Comparison of ENCODE assay signal across 10 cellular contexts in the genomic region with DNA sequence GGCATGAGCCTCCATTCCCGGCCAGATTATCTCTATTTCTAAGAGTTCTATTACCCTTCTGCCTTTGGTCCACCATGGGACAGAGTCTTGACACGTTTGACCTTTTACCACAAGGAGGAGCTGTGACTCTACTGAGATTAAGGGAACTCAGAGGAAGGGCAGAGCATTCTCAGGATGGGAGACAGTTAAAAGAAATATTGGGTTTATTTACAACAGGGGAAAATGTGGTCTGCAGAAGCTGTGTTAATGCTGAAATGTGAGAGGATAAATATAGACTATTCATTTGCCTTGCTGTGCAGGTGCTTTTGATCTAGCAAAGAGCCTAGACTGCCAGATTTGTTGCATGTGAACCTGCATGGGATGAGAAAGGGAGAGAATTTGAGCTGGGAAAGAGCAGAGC. TPM values are rescaled to one million over a fixed set of nuclear protein-coding genes. Genes with fewer than 3 reads are reported as not detected.
A peak's percentile ranks its signal among the peaks of the same experiment; 100 is the strongest.
DNase-seq lines count a peak whose midpoint lies in the region; ATAC-seq, FAIRE-seq and TF ChIP-seq lines count a peak whose summit lies in the region.
"Had no signal": no experiment of that assay in that cellular context is flagged by ENCODE, and none has a peak within 500 bp of the region (broad histone marks: within the 10 kb centered on the region; RNA-seq: fewer than 3 reads in every experiment).

No MANE protein-coding gene starts in this region.

- POLR2A ChIA-PET in K562 (lab: Yijun Ruan, JAX), result interaction anchor here (1.7 kb wide), 1 partner anchor 16 kb away, joined by 8 read pairs; no protein-coding TSS in a partner anchor

- TF ChIP-seq POLR2A in K562 (conservative IDR thresholded peaks at IDR 0.05), result no peak
- TF ChIP-seq POLR2A in GM12892 (IDR thresholded peaks at IDR 0.05; ENCODE audit: low read depth, low read length), result no peak

- no peak for TF ChIP-seq RAD21 in K562 (CRISPR knock-in tag; conservative IDR thresholded peaks at IDR 0.05 in 1 of 2, IDR thresholded peaks at IDR 0.05 in 1 of 2)

- H3K9ac ChIP-seq in KMS-11 (no peak overlapping the region), K562 (ENCODE audit: insufficient read depth in 1 of 2, low read depth in 2 of 2, low read length in 2 of 2) (no peak overlapping the region)

- H3K79me2 ChIP-seq in KMS-11 (ENCODE audit: insufficient read depth, low read depth) (no peaks in the 10 kb centered on the region), K562 (ENCODE audit: control insufficient read depth, insufficient read depth, low read length) (no peaks in the 10 kb centered on the region)

- in situ Hi-C loops in K562 (cut with MboI), result no loop called here

- H3K27me3 ChIP-seq in KMS-11 (ENCODE audit: insufficient read depth, low read depth), result no peaks in the 10 kb centered on the region
- H3K27me3 ChIP-seq in K562 (ENCODE audit: control insufficient read depth in 2 of 2, insufficient read depth in 2 of 2, low read length in 2 of 2), result no peaks in the 10 kb centered on the region
- H3K27me3 ChIP-seq: tibial artery had no signal

- H3K4me2 ChIP-seq in KMS-11 (no peak overlapping the region), K562 (ENCODE audit: insufficient read depth, low read length) (no peak overlapping the region)

- no peaks in the 10 kb centered on the region for H4K20me1 ChIP-seq in KMS-11 (ENCODE audit: insufficient read depth)
- no peaks in the 10 kb centered on the region for H4K20me1 ChIP-seq in K562 (replicated peaks; ENCODE audit: control insufficient read depth, insufficient read depth, low read length)

- no peaks in the 10 kb centered on the region for H3K9me3 Mint-ChIP-seq in progenitor cell of endocrine pancreas (ENCODE audit: low read depth)
- H3K9me3 Mint-ChIP-seq in stimulated activated memory B cell treated with anti-CD40 and anti-IgM and Interleukin-4, amounts not matched to agents 10 μg/mL and 1 μg/mL and 100 μg/mL, for 72 hours, result no peaks in the 10 kb centered on the region

- DNase-seq in activated CD4-positive, CD25-positive, alpha-beta regulatory T cell treated with anti-CD3 and anti-CD28 coated beads, Interleukin-2, amount 50 U/mL, for 72 hours, result no peak
- peak in 1 of 4 experiments; percentile 24 for DNase-seq in K562 (ENCODE audit: extremely low read depth in 1 of 4, low spot score in 3 of 4)
- DNase-seq in progenitor cell of endocrine pancreas (ENCODE audit: low spot score, unreplicated experiment), result no peak
- no peak for DNase-seq in GM12892 (ENCODE audit: insufficient read length)
- DNase-seq: tibial artery had no signal

- no peak overlapping the region for H3K4me3 Mint-ChIP-seq in progenitor cell of endocrine pancreas (ENCODE audit: low read depth)
- H3K4me3 Mint-ChIP-seq in stimulated activated memory B cell treated with anti-CD40 and anti-IgM and Interleukin-4, amounts not matched to agents 10 μg/mL and 1 μg/mL and 100 μg/mL, for 72 hours, result no peak overlapping the region

- H3K4me3 ChIP-seq in KMS-11 (IDR thresholded peaks at IDR 0.05; ENCODE audit: insufficient read depth, low read depth, low read length) (no peak overlapping the region), K562 (no peak overlapping the region)
- H3K4me3 ChIP-seq: tibial artery had no signal

- H3K4me1 ChIP-seq in KMS-11 (ENCODE audit: low read depth, poor library complexity, severe bottlenecking) (no peaks in the 10 kb centered on the region), K562 (replicated peaks in 1 of 2; ENCODE audit: control insufficient read depth in 2 of 2, insufficient read depth in 2 of 2, low read length in 2 of 2) (no peaks in the 10 kb centered on the region)
- H3K4me1 ChIP-seq: tibial artery had no signal

- H3K27ac ChIP-seq in KMS-11 (no peak overlapping the region), K562 (ENCODE audit: extremely low read depth, low read depth, low read length) (no peak overlapping the region)
- H3K27ac ChIP-seq: tibial artery had no signal

- H3K9me3 ChIP-seq in K562 (replicated peaks; ENCODE audit: control insufficient read depth, insufficient read depth, low read depth, low read length), result no peaks in the 10 kb centered on the region
- H3K9me3 ChIP-seq: tibial artery had no signal

- no peaks in the 10 kb centered on the region for H3K36me3 Mint-ChIP-seq in progenitor cell of endocrine pancreas (ENCODE audit: insufficient read depth)
- no peaks in the 10 kb centered on the region for H3K36me3 Mint-ChIP-seq in stimulated activated memory B cell treated with anti-CD40 and anti-IgM and Interleukin-4, amounts not matched to agents 10 μg/mL and 1 μg/mL and 100 μg/mL, for 72 hours

- no peak for FAIRE-seq in K562 (lab: Jason Lieb, UNC)
- FAIRE-seq in GM12892 (lab: Jason Lieb, UNC), result no peak

- no peaks in the 10 kb centered on the region for H3K4me1 Mint-ChIP-seq in progenitor cell of endocrine pancreas (ENCODE audit: low read depth)
- no peaks in the 10 kb centered on the region for H3K4me1 Mint-ChIP-seq in stimulated activated memory B cell treated with anti-CD40 and anti-IgM and Interleukin-4, amounts not matched to agents 10 μg/mL and 1 μg/mL and 100 μg/mL, for 72 hours

- no TSS peak for BruUV-seq in K562 (replicated peaks; lab: Mats Ljungman, UMichigan)

- H3K9me1 ChIP-seq in K562 (ENCODE audit: control insufficient read depth, insufficient read depth, low read length), result no peaks in the 10 kb centered on the region

- CTCF ChIA-PET in K562 (lab: Yijun Ruan, JAX; ENCODE audit: low intra/inter-chr PET ratio), result interaction anchor here (0.6 kb wide), 1 partner anchor 54 kb away, joined by 3 read pairs; no protein-coding TSS in a partner anchor

- H3K27me3 Mint-ChIP-seq in progenitor cell of endocrine pancreas, result peaks cover 12% of the 10 kb centered on the region
- peaks cover 31% of the 10 kb centered on the region for H3K27me3 Mint-ChIP-seq in stimulated activated memory B cell treated with anti-CD40 and anti-IgM and Interleukin-4, amounts not matched to agents 10 μg/mL and 1 μg/mL and 100 μg/mL, for 72 hours

- intact Hi-C loops in K562 (cut with micrococcal nuclease), result no loop called here

- H2AFZ ChIP-seq in KMS-11 (ENCODE audit: low read depth), result no peak overlapping the region
- H2AFZ ChIP-seq in K562 (ENCODE audit: low read depth, low read length), result no peak overlapping the region

- 0% methylated on average over 2 of the region's 2 CpGs for WGBS in K562 (ENCODE audit: insufficient coverage, low coverage, missing lambda C conversion rate)

- TF ChIP-seq CTCF in KMS-11 (conservative IDR thresholded peaks at IDR 0.05; ENCODE audit: low read depth, low read length), result peak; percentile 55
- TF ChIP-seq CTCF in K562 (IDR thresholded peaks at IDR 0.05 in 2 of 3, conservative IDR thresholded peaks at IDR 0.05 in 1 of 3; ENCODE audit: insufficient read depth in 2 of 3, low read depth in 1 of 3, low read length in 3 of 3), result peak; percentile 37 to 40 (median 37); a peak in 4 of 6 replicates
- TF ChIP-seq CTCF in progenitor cell of endocrine pancreas (IDR thresholded peaks at IDR 0.05; ENCODE audit: unreplicated experiment), result peak; percentile 56

- no peaks in the 10 kb centered on the region for H3K36me3 ChIP-seq in KMS-11 (ENCODE audit: insufficient read depth)
- no peaks in the 10 kb centered on the region for H3K36me3 ChIP-seq in K562 (ENCODE audit: control insufficient read depth, insufficient read depth, low read length)
- H3K36me3 ChIP-seq: tibial artery had no signal

- TF ChIP-seq EP300 in K562 (IDR thresholded peaks at IDR 0.05; ENCODE audit: low read length), result no peak

- ATAC-seq in activated CD4-positive, CD25-positive, alpha-beta regulatory T cell treated with anti-CD3 and anti-CD28 coated beads, Interleukin-2, amount 50 U/mL, for 24 hours, result peak; percentile 39 to 55
- ATAC-seq in K562 (peak; percentile 67), HG03439 (IDR thresholded peaks at IDR 0.05; ENCODE audit: unreplicated experiment) (no peak)
- no peak for ATAC-seq in stimulated activated memory B cell treated with anti-CD40 and anti-IgM and Interleukin-4, amounts not matched to agents 10 μg/mL and 1 μg/mL and 100 μg/mL, for 72 hours

- H3K27ac Mint-ChIP-seq in progenitor cell of endocrine pancreas, result no peak overlapping the region
- no peak overlapping the region for H3K27ac Mint-ChIP-seq in stimulated activated memory B cell treated with anti-CD40 and anti-IgM and Interleukin-4, amounts not matched to agents 10 μg/mL and 1 μg/mL and 100 μg/mL, for 72 hours

TF ChIP-seq in K562, 482 proteins besides CTCF, POLR2A, EP300 and RAD21 (continues in another document):
- TF ChIP-seq ZNF134 (CRISPR knock-in tag; conservative IDR thresholded peaks at IDR 0.05) (no peak), BHLHE40 (IDR thresholded peaks at IDR 0.05; ENCODE audit: low read length) (no peak), FIP1L1 (IDR thresholded peaks at IDR 0.05; ENCODE audit: low read depth, low read length, poor library complexity, severe bottlenecking) (no peak), ZNF511 (CRISPR knock-in tag; IDR thresholded peaks at IDR 0.05) (no peak), MEF2D (tag; conservative IDR thresholded peaks at IDR 0.05; ENCODE audit: low read depth) (no peak), TSC22D4 (tag; IDR thresholded peaks at IDR 0.05) (no peak)

RNA-seq across cellular contexts. Expression of gene PRSS58, which starts 45.8 kb away (rescaled TPM):
- not detected in 2 replicates for total RNA-seq in K562 (2011; cell fraction: chromatin; rRNA removed; ENCODE audit: low replicate concordance)
- not detected in 2 replicates for total RNA-seq in K562 (2011; cell fraction: nucleolus; rRNA removed)
- not detected in 2 replicates for total RNA-seq in K562 (2011; cell fraction: nucleoplasm; rRNA removed)
- not detected in 2 replicates for total RNA-seq in K562 (2014; rRNA removed)
- not detected in 2 replicates for total RNA-seq in K562 (2014; rRNA removed; fragmentation: Illumina TruSeq; extraction: Trizol)
- not detected in 2 replicates for total RNA-seq in K562 (2015; rRNA removed; fragmentation: Illumina TruSeq; extraction: Trizol)
- not detected in 2 replicates for total RNA-seq in K562 (2021)
- not detected in 2 replicates for polyA plus RNA-seq in K562 (2011; rRNA removed)
- not detected in 2 replicates for polyA plus RNA-seq in K562 (2011; cell fraction: cytosol; rRNA removed)
- polyA plus RNA-seq in K562 (2011; cell fraction: nucleus; rRNA removed), result not detected in 2 replicates
- polyA plus RNA-seq in K562 (2012), result not detected in 2 replicates
- not detected in 2 replicates for polyA plus RNA-seq in K562 (2014; fragmentation: Illumina TruSeq; extraction: Trizol)
- not detected for polyA plus RNA-seq in K562 (2014; fragmentation: Nextera tagmentation; extraction: Ambion mirVana)
- polyA plus RNA-seq in K562 (2014; rRNA removed), result not detected in 2 replicates
- not detected in 2 replicates for polyA minus RNA-seq in K562 (2011; rRNA and poly(A)+ RNA removed)
- polyA minus RNA-seq in K562 (2011; cell fraction: cytosol; rRNA and poly(A)+ RNA removed), result not detected in 2 replicates
- polyA minus RNA-seq in K562 (2011; cell fraction: nucleus; rRNA and poly(A)+ RNA removed), result not detected in 2 replicates
- not detected in 2 replicates for total RNA-seq in progenitor cell of endocrine pancreas
- not detected for polyA plus RNA-seq in GM12892 (2012; ENCODE audit: missing spikeins)
- polyA plus RNA-seq: adipose tissue had no signal

Comparison
In these comparisons a context has a peak if more than half of its experiments do, and no peak if none do; other contexts are left out.
1. ATAC-seq: peak in activated CD4-positive, CD25-positive, alpha-beta regulatory T cell treated with anti-CD3 and anti-CD28 coated beads, Interleukin-2, amount 50 U/mL, for 24 hours (2 of 2) and K562 (single experiment); none in HG03439 (single experiment) and stimulated activated memory B cell treated with anti-CD40 and anti-IgM and Interleukin-4, amounts not matched to agents 10 μg/mL and 1 μg/mL and 100 μg/mL, for 72 hours (single experiment).
2. Peak in every context shown above with its lines, with median percentiles within 50 percentile points of each other: CTCF ChIP-seq.